34 cellular contexts compared by ENCODE assay signal in the genomic region with DNA sequence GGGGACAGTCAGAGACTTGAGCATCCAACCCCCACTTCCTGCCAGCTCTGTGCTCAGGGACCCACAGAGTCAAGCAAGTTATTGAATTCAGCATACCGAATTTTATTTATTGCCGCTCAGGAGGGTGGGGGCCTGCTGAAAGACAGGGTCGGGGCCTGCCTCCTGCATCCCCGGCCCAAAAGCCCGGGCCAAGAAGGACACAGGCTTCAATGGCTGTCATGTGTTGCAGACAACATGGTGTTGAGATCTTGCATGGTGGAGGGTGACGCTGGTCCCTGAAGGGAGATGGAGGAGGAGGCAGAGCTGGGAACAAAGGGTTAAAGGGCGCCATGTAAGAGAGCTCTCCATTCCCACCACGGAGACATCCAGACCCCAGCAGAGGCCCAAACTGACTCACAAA. TPM values are rescaled to one million over a fixed set of nuclear protein-coding genes. Genes with fewer than 3 reads are reported as not detected.
"Had no signal": no experiment of that assay in that cellular context is flagged by ENCODE, and none has a peak within 500 bp of the region (broad histone marks: within the 10 kb centered on the region; RNA-seq: fewer than 3 reads in every experiment).

No MANE protein-coding gene starts in this region.

- H3K4me3 Mint-ChIP-seq: activated CD4-positive, alpha-beta memory T cell treated with anti-CD3 and anti-CD28 coated beads for 36 hours; activated CD4-positive, alpha-beta T cell treated with anti-CD3 and anti-CD28 coated beads for 36 hours; activated naive CD8-positive, alpha-beta T cell treated with anti-CD3 and anti-CD28 coated beads, Interleukin-2, amount 50 U/mL, for 24 hours; activated T-cell treated with anti-CD3 and anti-CD28 coated beads, Interleukin-2, amount 50 U/mL, for 24 hours; naive thymus-derived CD4-positive, alpha-beta T cell; stimulated activated memory B cell treated with anti-CD40 and anti-IgM and Interleukin-4, amounts not matched to agents 10 μg/mL and 1 μg/mL and 100 μg/mL, for 72 hours; stimulated activated naive CD8-positive, alpha-beta T cell treated with anti-CD3 and anti-CD28 coated beads, Interleukin-15, amount 100 ng/mL, for 72 hours; T-cell had no signal

- FAIRE-seq: kidney had no signal

- DNase-seq: activated CD4-positive, alpha-beta memory T cell treated with anti-CD3 and anti-CD28 coated beads for 36 hours; activated CD4-positive, alpha-beta T cell treated with anti-CD3 and anti-CD28 coated beads for 36 hours; activated CD4-positive, CD25-positive, alpha-beta regulatory T cell; activated CD8-positive, alpha-beta memory T cell treated with anti-CD3 and anti-CD28 coated beads, Interleukin-2, amount 50 U/mL, for 48 hours; activated gamma-delta T cell; activated naive CD4-positive, alpha-beta T cell treated with anti-CD3 and anti-CD28 coated beads, Interleukin-2, amount 50 U/mL, for 16 hours; activated naive CD8-positive, alpha-beta T cell treated with anti-CD3 and anti-CD28 coated beads, Interleukin-2, amount 50 U/mL, for 24 hours; activated T-cell treated with anti-CD3 and anti-CD28 coated beads, Interleukin-2, amount 50 U/mL, for 24 hours; central memory CD4-positive, alpha-beta T cell; dermis blood vessel endothelial cell; effector CD4-positive, alpha-beta T cell; hippocampal formation; kidney; left colon; naive thymus-derived CD4-positive, alpha-beta T cell; stimulated activated CD4-positive, alpha-beta T cell treated with anti-CD3 and anti-CD28 coated beads, Interleukin-1b, Interleukin-23, amount 100 ng/mL, for 48 hours; stimulated activated CD4-positive, alpha-beta T cell treated with anti-CD3 and anti-CD28 coated beads, Interleukin-4, amount 100 ng/mL, for 4 hours; stimulated activated CD8-positive, alpha-beta memory T cell treated with anti-CD3 and anti-CD28 coated beads, Interleukin-4, amount 100 ng/mL, for 48 hours; stimulated activated naive CD8-positive, alpha-beta T cell treated with anti-CD3 and anti-CD28 coated beads, Interleukin-15, amount 100 ng/mL, for 72 hours; T-cell had no signal

- H3K9me3 ChIP-seq: thyroid gland had no signal

- H3K4me1 Mint-ChIP-seq: activated CD4-positive, alpha-beta T cell treated with anti-CD3 and anti-CD28 coated beads for 36 hours; activated naive CD8-positive, alpha-beta T cell treated with anti-CD3 and anti-CD28 coated beads, Interleukin-2, amount 50 U/mL, for 24 hours; stimulated activated memory B cell treated with anti-CD40 and anti-IgM and Interleukin-4, amounts not matched to agents 10 μg/mL and 1 μg/mL and 100 μg/mL, for 72 hours; stimulated activated naive CD8-positive, alpha-beta T cell treated with anti-CD3 and anti-CD28 coated beads, Interleukin-15, amount 100 ng/mL, for 72 hours had no signal

- H3K27ac ChIP-seq: breast epithelium, gastroesophageal sphincter, right atrium auricular region, thyroid gland had no signal

- H3K4me2 ChIP-seq: smooth muscle cell had no signal

- H3K4me3 ChIP-seq: breast epithelium, gastroesophageal sphincter, right atrium auricular region, smooth muscle cell, thyroid gland had no signal

- H3K27me3 Mint-ChIP-seq: activated CD4-positive, alpha-beta T cell treated with anti-CD3 and anti-CD28 coated beads for 36 hours; activated naive CD8-positive, alpha-beta T cell treated with anti-CD3 and anti-CD28 coated beads, Interleukin-2, amount 50 U/mL, for 24 hours; activated T-cell treated with anti-CD3 and anti-CD28 coated beads, Interleukin-2, amount 50 U/mL, for 24 hours; T-cell had no signal

- ATAC-seq: activated CD4-positive, alpha-beta T cell treated with anti-CD3 and anti-CD28 coated beads for 36 hours; activated naive CD8-positive, alpha-beta T cell treated with anti-CD3 and anti-CD28 coated beads, Interleukin-2, amount 50 U/mL, for 24 hours; gastroesophageal sphincter; left colon; naive thymus-derived CD4-positive, alpha-beta T cell; stimulated activated naive CD8-positive, alpha-beta T cell treated with anti-CD3 and anti-CD28 coated beads, Interleukin-15, amount 100 ng/mL, for 72 hours; T-cell had no signal

- H3K4me1 ChIP-seq: breast epithelium, gastroesophageal sphincter had no signal

- H3K27ac Mint-ChIP-seq: activated CD4-positive, alpha-beta memory T cell treated with anti-CD3 and anti-CD28 coated beads for 36 hours; activated CD4-positive, alpha-beta T cell treated with anti-CD3 and anti-CD28 coated beads for 36 hours; activated naive CD8-positive, alpha-beta T cell treated with anti-CD3 and anti-CD28 coated beads, Interleukin-2, amount 50 U/mL, for 24 hours; activated T-cell treated with anti-CD3 and anti-CD28 coated beads, Interleukin-2, amount 50 U/mL, for 24 hours; stimulated activated memory B cell treated with anti-CD40 and anti-IgM and Interleukin-4, amounts not matched to agents 10 μg/mL and 1 μg/mL and 100 μg/mL, for 72 hours; stimulated activated naive CD8-positive, alpha-beta T cell treated with anti-CD3 and anti-CD28 coated beads, Interleukin-15, amount 100 ng/mL, for 72 hours; T-cell had no signal

- H3K36me3 ChIP-seq: breast epithelium, right atrium auricular region had no signal

- H3K27me3 ChIP-seq: breast epithelium, right atrium auricular region, thyroid gland had no signal

RNA-seq across cellular contexts. Expression of gene SFTA2, which starts 0.7 kb away (rescaled TPM):
- total RNA-seq: activated CD4-positive, alpha-beta memory T cell treated with anti-CD3 and anti-CD28 coated beads for 36 hours; activated CD4-positive, alpha-beta T cell treated with anti-CD3 and anti-CD28 coated beads for 36 hours; breast epithelium; dermis blood vessel endothelial cell; fibroblast of lung; fibroblast of villous mesenchyme; gastroesophageal sphincter; left colon; naive thymus-derived CD4-positive, alpha-beta T cell; omental fat pad; pulmonary artery endothelial cell; right atrium auricular region; smooth muscle cell; T-helper 2 cell treated with Interferon-gamma antibody and Interleukin-4, amounts not matched to agents 100 ng/mL and 5 ng/mL, for 36 hours; urinary bladder had no signal
- polyA plus RNA-seq: fibroblast of lung, neural cell, smooth muscle cell, urinary bladder had no signal

RNA-seq across cellular contexts. Expression of gene MUCL3, which starts 9.5 kb away (rescaled TPM):
- total RNA-seq: activated CD4-positive, alpha-beta memory T cell treated with anti-CD3 and anti-CD28 coated beads for 36 hours; activated CD4-positive, alpha-beta T cell treated with anti-CD3 and anti-CD28 coated beads for 36 hours; breast epithelium; dermis blood vessel endothelial cell; fibroblast of lung; fibroblast of villous mesenchyme; left colon; lower leg skin; naive thymus-derived CD4-positive, alpha-beta T cell; pulmonary artery endothelial cell; right atrium auricular region; T-helper 2 cell treated with Interferon-gamma antibody and Interleukin-4, amounts not matched to agents 100 ng/mL and 5 ng/mL, for 36 hours; thyroid gland; urinary bladder had no signal
- polyA plus RNA-seq: fibroblast of lung; naive thymus-derived CD4-positive, alpha-beta T cell; neural cell; smooth muscle cell; urinary bladder had no signal
